ENCODE assay signal across 8 cellular contexts in genomic region chr17:19111111-19111711, GRCh38. TPM values are rescaled to one million over a fixed set of nuclear protein-coding genes. Genes with fewer than 3 reads are reported as not detected.
DNase-seq lines count a peak whose midpoint lies in the region; ATAC-seq, FAIRE-seq and TF ChIP-seq lines count a peak whose summit lies in the region.
"Not testable (repeated sequence)": the region's sequence is repeated elsewhere in the genome, so short reads cannot be mapped to it uniquely, and the experiment has no call there.

No MANE protein-coding gene starts in this region.

- H3K9me3 ChIP-seq in HAP-1; breast epithelium; iPS-18a (ENCODE audit: control insufficient read depth, low read depth, low read length); psoas muscle; thyroid gland: not testable (repeated sequence)

- H3K27ac Mint-ChIP-seq in IgD-negative memory B cell: peak overlapping the region; percentile 63 to 99 (median 95)

- peak overlapping the region; percentile 89 to 92 for H3K27ac ChIP-seq in breast epithelium
- not testable (repeated sequence) for H3K27ac ChIP-seq in iPS-18a (ENCODE audit: low read length)
- peak overlapping the region; percentile 71 for H3K27ac ChIP-seq in psoas muscle
- H3K27ac ChIP-seq in thyroid gland: peak overlapping the region; percentile 86 to 90 (median 88)

- H3K36me3 ChIP-seq in HAP-1 (replicated peaks); breast epithelium; iPS-18a (ENCODE audit: control insufficient read depth, low read depth, low read length); psoas muscle (ENCODE audit: insufficient read depth in 1 of 2, low read depth in 1 of 2); thyroid gland: not testable (repeated sequence)

- H3K4me3 Mint-ChIP-seq in IgD-negative memory B cell: peak overlapping the region; percentile 81 to 96 (median 88)

- not testable (repeated sequence) for TF ChIP-seq POLR2A in GM12892 (IDR thresholded peaks at IDR 0.05; ENCODE audit: low read depth, low read length)
- TF ChIP-seq POLR2A in breast epithelium (IDR thresholded peaks at IDR 0.05) (peak; percentile 87), thyroid gland (IDR thresholded peaks at IDR 0.05) (peak; percentile 66 to 87)

- 0 to 1% (median 1%) methylated on average over 12 to 39 of the region's 39 CpGs for WGBS in psoas muscle, 3 donors
- 0% methylated on average over 5 to 21 of the region's 39 CpGs for WGBS in thyroid gland, 2 donors

- in situ Hi-C loops in HAP-1 (cut with MboI; ENCODE audit: low sequenced_read_pairs): not testable (repeated sequence)

- not testable (repeated sequence) for H3K36me3 Mint-ChIP-seq in IgD-negative memory B cell

- not testable (repeated sequence) for H3K4me1 ChIP-seq in HAP-1; breast epithelium; iPS-18a (ENCODE audit: control insufficient read depth, low read depth, low read length); psoas muscle; thyroid gland

- ATAC-seq in psoas muscle: peak; percentile 95 to 98 (median 96)

- H3K9me3 Mint-ChIP-seq in IgD-negative memory B cell: not testable (repeated sequence)

- not testable (repeated sequence) for DNase-seq in GM12892 (ENCODE audit: insufficient read length)
- peak; percentile 27 to 74 for DNase-seq in HAP-1 (ENCODE audit: low spot score in 2 of 2)
- peak; percentile 28 to 65 for DNase-seq in activated CD4-positive, alpha-beta T cell treated with anti-CD3 and anti-CD28 coated beads for 4 hours
- DNase-seq in breast epithelium (ENCODE audit: low spot score in 2 of 2): peak; percentile 36 to 55
- peak; percentile 81 to 83 for DNase-seq in psoas muscle
- DNase-seq in thyroid gland: peak; percentile 54 to 75

- not testable (repeated sequence) for H3K27me3 Mint-ChIP-seq in IgD-negative memory B cell

- intact Hi-C loops in breast epithelium (cut with DNase I; ENCODE audit: low total_unique reads); psoas muscle (cut with DNase I); thyroid gland (cut with DNase I): not testable (repeated sequence)

- FAIRE-seq in GM12892 (lab: Jason Lieb, UNC): peak; percentile 74

- peak overlapping the region; percentile 33 for H3K4me3 ChIP-seq in HAP-1
- peak overlapping the region; percentile 45 to 67 (median 49) for H3K4me3 ChIP-seq in breast epithelium
- H3K4me3 ChIP-seq in iPS-18a (ENCODE audit: low read length): peak overlapping the region; percentile 45
- H3K4me3 ChIP-seq in psoas muscle: peak overlapping the region; percentile 61
- peak overlapping the region in 1 of 3 donors; percentile 21 for H3K4me3 ChIP-seq in thyroid gland (replicated peaks in 1 of 3)

- TF ChIP-seq CTCF in breast epithelium (IDR thresholded peaks at IDR 0.05): peak in 2 of 3 donors; percentile 31 to 40
- peak; percentile 38 for TF ChIP-seq CTCF in psoas muscle (IDR thresholded peaks at IDR 0.05)
- TF ChIP-seq CTCF in thyroid gland (IDR thresholded peaks at IDR 0.05): peak in 4 of 6 experiments; percentile 20 to 46 (median 27)

- peak overlapping the region; percentile 52 for H3K9ac ChIP-seq in iPS-18a (ENCODE audit: low read length)

- H3K27me3 ChIP-seq in HAP-1 (ENCODE audit: low read depth); breast epithelium; iPS-18a (ENCODE audit: control insufficient read depth, insufficient read depth, low read length); psoas muscle (ENCODE audit: insufficient read depth in 3 of 3, low read length in 2 of 3); thyroid gland: not testable (repeated sequence)

- not testable (repeated sequence) for H3K4me1 Mint-ChIP-seq in IgD-negative memory B cell

RNA-seq across cellular contexts. Expression of gene GRAPL, which starts 16.2 kb away (rescaled TPM):
- polyA plus RNA-seq in GM12892 (2012; ENCODE audit: missing spikeins): 13.0 TPM
- 10.1 TPM for polyA plus RNA-seq in IgD-negative memory B cell
- total RNA-seq in breast epithelium: 1 to 10 TPM in 2 of 3 donors, under 1 TPM in 1; 0.73 to 2.0 (median 1.6) TPM
- 1 to 10 TPM in 1 of 4 donors, under 1 TPM in 1, not detected in 2; 0.90 to 1.5 TPM for total RNA-seq in psoas muscle
- polyA plus RNA-seq in psoas muscle: under 1 TPM; 0.34 to 0.74 (median 0.35) TPM
- total RNA-seq in thyroid gland: 1 to 10 TPM; 1.3 to 6.7 (median 4.0) TPM
